Comparison of ENCODE assay signal across 24 cellular contexts in genomic region chr2:188527701-188528100, GRCh38.
DNase-seq lines count a peak whose midpoint lies in the region; ATAC-seq, FAIRE-seq and TF ChIP-seq lines count a peak whose summit lies in the region.
"Had no signal": no experiment of that assay in that cellular context is flagged by ENCODE, and none has a peak within 500 bp of the region (broad histone marks: within the 10 kb centered on the region; RNA-seq: fewer than 3 reads in every experiment).

No MANE protein-coding gene starts in this region.

- no peak for FAIRE-seq in small intestine (lab: Jason Lieb, UNC)
- FAIRE-seq: A204.1 had no signal

- intact Hi-C loops in left cardiac atrium (cut with DNase I) = loop anchor here in 1 of 2 donors (5.0 kb wide), 1 partner anchor 445 kb away; the partner anchor contains the start of gene COL3A1
- intact Hi-C loops in aorta (cut with DNase I) = loop anchor here (5.0 to 10.0 kb wide), 5 partner anchors 257 to 887 kb away; no protein-coding TSS in a partner anchor

- no peak overlapping the region for H3K4me3 ChIP-seq in cardiac muscle cell
- no peak overlapping the region for H3K4me3 ChIP-seq in rectal smooth muscle tissue (ENCODE audit: low read length)
- H3K4me3 ChIP-seq in aorta (ENCODE audit: low read length in 2 of 2) = peak overlapping the region; percentile 29 to 54
- H3K4me3 ChIP-seq in small intestine (ENCODE audit: low read depth in 1 of 2, low read length in 2 of 2) = no peak overlapping the region
- H3K4me3 ChIP-seq: lung had no signal

- H3K27ac ChIP-seq in cardiac muscle cell (peak overlapping the region; percentile 59), rectal smooth muscle tissue (ENCODE audit: low read depth, low read length) (peak overlapping the region; percentile 38), aorta (ENCODE audit: low read depth in 1 of 2, low read length in 2 of 2) (peak overlapping the region in 1 of 2 donors; percentile 67), small intestine (ENCODE audit: low read depth in 1 of 2, low read length in 1 of 2) (peak overlapping the region in 1 of 2 donors; percentile 45)
- H3K27ac ChIP-seq: epithelial cell of prostate, RWPE1, VCaP had no signal

- no peak overlapping the region for H3K9ac ChIP-seq in rectal smooth muscle tissue (ENCODE audit: low read length)

- no peak for TF ChIP-seq CTCF in cardiac muscle cell (IDR thresholded peaks at IDR 0.05; ENCODE audit: low read depth, low read length)

- no peaks in the 10 kb centered on the region for H3K36me3 ChIP-seq in cardiac muscle cell
- H3K36me3 ChIP-seq in rectal smooth muscle tissue (ENCODE audit: control insufficient read depth, insufficient read depth, low read length) = no peaks in the 10 kb centered on the region
- H3K36me3 ChIP-seq in aorta (ENCODE audit: control insufficient read depth in 1 of 2, insufficient read depth in 2 of 2, low read length in 1 of 2) = no peaks in the 10 kb centered on the region
- peaks cover 0 to 2% of the 10 kb centered on the region in 2 donors for H3K36me3 ChIP-seq in small intestine (ENCODE audit: control insufficient read depth in 2 of 2, insufficient read depth in 2 of 2, low read length in 2 of 2)

- H3K4me1 ChIP-seq in cardiac muscle cell (ENCODE audit: low read depth) (peaks cover 15% of the 10 kb centered on the region), rectal smooth muscle tissue (ENCODE audit: control insufficient read depth, insufficient read depth, low read length) (peaks cover 5% of the 10 kb centered on the region), aorta (ENCODE audit: control insufficient read depth in 1 of 2, insufficient read depth in 2 of 2, low read length in 2 of 2) (no peaks in the 10 kb centered on the region), small intestine (ENCODE audit: control insufficient read depth in 2 of 2, insufficient read depth in 1 of 2, low read depth in 1 of 2, low read length in 1 of 2) (no peaks in the 10 kb centered on the region)

- WGBS in aorta, 2 donors = 7 to 8% methylated on average over 2 of the region's 2 CpGs
- WGBS in small intestine, 3 donors = 51 to 94% (median 70%) methylated on average over 2 of the region's 2 CpGs

- no peaks in the 10 kb centered on the region for H3K27me3 ChIP-seq in cardiac muscle cell
- H3K27me3 ChIP-seq in rectal smooth muscle tissue (ENCODE audit: control insufficient read depth, insufficient read depth, low read length) = no peaks in the 10 kb centered on the region
- no peaks in the 10 kb centered on the region for H3K27me3 ChIP-seq in aorta (ENCODE audit: control insufficient read depth in 1 of 2, insufficient read depth in 2 of 2, low read length in 1 of 2)
- no peaks in the 10 kb centered on the region for H3K27me3 ChIP-seq in small intestine (ENCODE audit: control insufficient read depth in 2 of 2, insufficient read depth in 2 of 2, low read length in 2 of 2)

- no peaks in the 10 kb centered on the region for H3K9me3 ChIP-seq in cardiac muscle cell (ENCODE audit: low read depth)
- H3K9me3 ChIP-seq in aorta (ENCODE audit: control insufficient read depth, low read length) = no peaks in the 10 kb centered on the region
- no peaks in the 10 kb centered on the region for H3K9me3 ChIP-seq in small intestine (ENCODE audit: control insufficient read depth, low read depth)

- ATAC-seq in left cardiac atrium = no peak
- ATAC-seq in aorta (ENCODE audit: low FRiP score) = no peak
- ATAC-seq: activated CD8-positive, alpha-beta T cell treated with anti-CD3 and anti-CD28 coated beads for 36 hours; activated T-cell treated with anti-CD3 and anti-CD28 coated beads, Interleukin-2, amount 50 U/mL, for 4 hours; HCT116; natural killer cell; stimulated activated naive CD8-positive, alpha-beta T cell treated with anti-CD3 and anti-CD28 coated beads, Interleukin-15, Interleukin-2, amounts not matched to agents 100 U/mL and 50 U/mL, for 24 hours had no signal

- peak in 1 of 2 donors; percentile 13 for DNase-seq in cardiac muscle cell (ENCODE audit: low read depth in 1 of 2, low spot score in 1 of 2)
- DNase-seq in left cardiac atrium = no peak
- DNase-seq in fibroblast of peridontal ligament (ENCODE audit: extremely low read depth) = peak; percentile 29
- DNase-seq in aorta = no peak
- no peak for DNase-seq in small intestine
- DNase-seq in dedifferentiated amniotic fluid mesenchymal stem cell (ENCODE audit: extremely low spot score) = no peak
- no peak for DNase-seq in LoVo (ENCODE audit: low spot score)
- DNase-seq: activated CD8-positive, alpha-beta T cell treated with anti-CD3 and anti-CD28 coated beads for 36 hours; activated naive CD4-positive, alpha-beta T cell treated with anti-CD3 and anti-CD28 coated beads, Interleukin-2, amount 10 ng/mL, durations not matched to agents 7 days and 5 days; activated T-cell treated with anti-CD3 and anti-CD28 coated beads, Interleukin-2, amount 50 U/mL, for 4 hours; C1 segment of cervical spinal cord; DMS53; glutamatergic neuron; KBM-7; natural killer cell; NCI-H2029; stimulated activated naive CD8-positive, alpha-beta T cell treated with anti-CD3 and anti-CD28 coated beads, Interleukin-15, Interleukin-2, amounts not matched to agents 100 U/mL and 50 U/mL, for 24 hours had no signal

Comparison
In these comparisons a context has a peak if more than half of its experiments do, and no peak if none do; other contexts are left out.
1. H3K4me3 ChIP-seq: peak in aorta (2 of 2); none in cardiac muscle cell (single experiment), rectal smooth muscle tissue (single experiment) and small intestine (0 of 2).